In genomic region chr17:34961093-34961911, GRCh38 we compare ENCODE assay signal across 8 cellular contexts. TPM values are rescaled to one million over a fixed set of nuclear protein-coding genes. Genes with fewer than 3 reads are reported as not detected.
DNase-seq lines count a peak whose midpoint lies in the region; ATAC-seq and TF ChIP-seq lines count a peak whose summit lies in the region.

Gene CCT6B, minus strand, starts transcription at chr17:34961460. Its CDS starts 67 bp downstream, at chr17:34961393.
Gene ZNF830, plus strand, starts transcription at chr17:34961540. Its CDS starts 27 bp downstream, at chr17:34961567.

- ATAC-seq in GM18870 (IDR thresholded peaks at IDR 0.05; ENCODE audit: unreplicated experiment) (peak; percentile 86), HG03108 (IDR thresholded peaks at IDR 0.05; ENCODE audit: unreplicated experiment) (peak; percentile 83)

- DNase-seq in ACHN (peak; percentile 97), NCI-H2196 (lab: John Stamatoyannopoulos, UW; ENCODE audit: unreplicated experiment) (peak; percentile 75), WERI-Rb-1 (peak; percentile 89), mammary epithelial cell (peak; percentile 90), iPS-NIHi11 (ENCODE audit: low spot score) (peak; percentile 99)

- dilution Hi-C loops in mammary epithelial cell (cut with HindIII; ENCODE audit: low sequenced_read_pairs) = no loop called here

- intact Hi-C loops in mammary epithelial cell (cut with micrococcal nuclease) = loop anchor here (1.0 kb wide), 1 partner anchor 19 kb away; the partner anchor contains the start of gene LIG3

- H3K9ac ChIP-seq in mammary epithelial cell (ENCODE audit: insufficient read depth, low read length) = peak within 1 kb of the TSS; percentile 94

- 0 out of 2 replicates have a peak, but pooled peaks have one; percentile 2 for TF ChIP-seq CTCF in WERI-Rb-1 (IDR thresholded peaks at IDR 0.05; ENCODE audit: low read depth, low read length)
- no peak for TF ChIP-seq CTCF in mammary epithelial cell (conservative IDR thresholded peaks at IDR 0.05 in 1 of 2, IDR thresholded peaks at IDR 0.05 in 1 of 2; ENCODE audit: extremely low read depth in 1 of 2, insufficient read depth in 1 of 2, low read depth in 1 of 2, low read length in 2 of 2)

- H4K20me1 ChIP-seq in mammary epithelial cell (ENCODE audit: insufficient read depth, low read length) = no peaks in the 10 kb centered on the region

- peak within 1 kb of the TSS; percentile 79 for H3K4me3 ChIP-seq in WERI-Rb-1 (ENCODE audit: low read depth, low read length)
- H3K4me3 ChIP-seq in mammary epithelial cell (replicated peaks in 1 of 3; ENCODE audit: insufficient read depth in 1 of 3, low read depth in 2 of 3, low read length in 3 of 3) = peak within 1 kb of the TSS; percentile 78 to 92 (median 83)
- H3K4me3 ChIP-seq in skin epidermis = peak within 1 kb of the TSS; percentile 63 to 96 (median 88)

- H3K27ac ChIP-seq in WERI-Rb-1 (peak within 1 kb of the TSS; percentile 94), mammary epithelial cell (ENCODE audit: insufficient read depth, low read depth, low read length) (peak within 1 kb of the TSS; percentile 88), skin epidermis (peak within 1 kb of the TSS; percentile 79 to 99 (median 94))

- peak within 1 kb of the TSS; percentile 96 for H2AFZ ChIP-seq in mammary epithelial cell (ENCODE audit: low read depth, low read length)

- BruUV-seq in mammary epithelial cell (replicated peaks; lab: Mats Ljungman, UMichigan) = TSS peak; percentile 63

- no peaks in the 10 kb centered on the region for H3K27me3 ChIP-seq in WERI-Rb-1 (ENCODE audit: insufficient read depth, low read depth, severe bottlenecking)
- H3K27me3 ChIP-seq in mammary epithelial cell (ENCODE audit: insufficient read depth, low read length) = no peaks in the 10 kb centered on the region

- H3K36me3 ChIP-seq in WERI-Rb-1 = peaks cover 36% of the 10 kb centered on the region
- peaks cover 3% of the 10 kb centered on the region for H3K36me3 ChIP-seq in mammary epithelial cell (ENCODE audit: insufficient read depth, low read length)

- CTCF ChIA-PET in mammary epithelial cell (lab: Charles Lee; ENCODE audit: low non-redundant PET) = no interaction called here

- H3K9me3 ChIP-seq in WERI-Rb-1 (ENCODE audit: severe bottlenecking) (no peaks in the 10 kb centered on the region), mammary epithelial cell (replicated peaks; ENCODE audit: insufficient read depth, low read length) (no peaks in the 10 kb centered on the region)

- H3K79me2 ChIP-seq in mammary epithelial cell (ENCODE audit: insufficient read depth, low read length) = peaks cover 32% of the 10 kb centered on the region

- H3K4me1 ChIP-seq in mammary epithelial cell (ENCODE audit: insufficient read depth, low read length) = peaks cover 14% of the 10 kb centered on the region

- WGBS in mammary epithelial cell (ENCODE audit: low coverage, missing lambda C conversion rate) = 1% methylated on average over 26 of the region's 65 CpGs

- H3K4me2 ChIP-seq in mammary epithelial cell (ENCODE audit: insufficient read depth, low read depth, low read length) = peak within 1 kb of the TSS; percentile 82

- in situ Hi-C loops in ACHN (cut with HindIII; ENCODE audit: low pct_ligation_motif_present, low pct_unique_long_range_greater_than_20kb, low sequenced_read_pairs) = no loop called here
- in situ Hi-C loops in mammary epithelial cell (cut with MboI; ENCODE audit: low sequenced_read_pairs in 2 of 2) = no loop called here

RNA-seq across cellular contexts. Expression of gene CCT6B, which starts in this region (rescaled TPM):
- 1 to 10 TPM; 3.0 to 3.6 TPM for total RNA-seq in mammary epithelial cell
- polyA plus RNA-seq in mammary epithelial cell = 1.2 TPM
- not detected for polyA minus RNA-seq in mammary epithelial cell

RNA-seq across cellular contexts. Expression of gene ZNF830, which starts in this region (rescaled TPM):
- 10 to 100 TPM in 1 of 2 donors, 1 to 10 TPM in 1; 6.5 to 12.6 TPM for total RNA-seq in mammary epithelial cell
- 6.8 TPM for polyA plus RNA-seq in mammary epithelial cell
- polyA minus RNA-seq in mammary epithelial cell = not detected

Comparison
In these comparisons a context has a peak if more than half of its experiments do, and no peak if none do; other contexts are left out.
1. Peak in every context shown above with its lines: DNase-seq, ATAC-seq, H3K4me3 ChIP-seq and H3K27ac ChIP-seq.